In the genomic region with DNA sequence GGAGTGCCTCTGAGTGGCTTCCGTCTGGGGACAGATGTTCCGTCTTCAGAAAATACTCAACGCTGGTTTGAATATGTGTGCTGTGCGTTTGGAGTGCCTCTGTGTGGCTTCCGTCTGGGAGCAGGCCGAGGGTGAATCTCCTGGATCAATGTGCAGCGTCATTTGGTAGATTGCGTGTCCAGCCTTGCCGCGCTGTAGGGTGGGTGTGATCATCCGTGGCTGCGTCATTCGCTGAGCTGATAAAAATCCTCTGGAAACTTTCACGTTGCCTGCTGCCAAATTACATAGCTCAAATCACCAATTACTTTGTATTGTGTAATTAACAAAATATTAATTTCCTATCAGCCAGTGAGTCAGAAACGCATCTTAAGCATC, we compare ENCODE assay signal across 1 cellular context.
A peak's percentile ranks its signal among the peaks of the same experiment; 100 is the strongest.
TF ChIP-seq lines count a peak whose summit lies in the region.

No MANE protein-coding gene starts in this region.

TF ChIP-seq in K562, 482 proteins besides CTCF, POLR2A, EP300 and RAD21:
- TF ChIP-seq FOSL1 (tag; conservative IDR thresholded peaks at IDR 0.05) (0 out of 2 replicates have a peak, but pooled peaks have one; percentile 21), CREM (IDR thresholded peaks at IDR 0.05; ENCODE audit: low read depth) (0 out of 2 replicates have a peak, but pooled peaks have one; percentile 25), ETS2 (tag; IDR thresholded peaks at IDR 0.05; ENCODE audit: borderline replicate concordance, poor library complexity, severe bottlenecking) (no peak), ATF3 (IDR thresholded peaks at IDR 0.05) (peak; percentile 32; the same call in 1 of the 2 replicates), ATF3 (CRISPR knock-in tag; conservative IDR thresholded peaks at IDR 0.05) (no peak), HDAC1 (IDR thresholded peaks at IDR 0.05) (no peak), ZEB2 (IDR thresholded peaks at IDR 0.05) (no peak), HDAC2 (IDR thresholded peaks at IDR 0.05) (no peak), NFE2 (IDR thresholded peaks at IDR 0.05; ENCODE audit: low read depth) (peak; percentile 46; the same call in 1 of the 2 replicates)
- TF ChIP-seq, protein P1, sequence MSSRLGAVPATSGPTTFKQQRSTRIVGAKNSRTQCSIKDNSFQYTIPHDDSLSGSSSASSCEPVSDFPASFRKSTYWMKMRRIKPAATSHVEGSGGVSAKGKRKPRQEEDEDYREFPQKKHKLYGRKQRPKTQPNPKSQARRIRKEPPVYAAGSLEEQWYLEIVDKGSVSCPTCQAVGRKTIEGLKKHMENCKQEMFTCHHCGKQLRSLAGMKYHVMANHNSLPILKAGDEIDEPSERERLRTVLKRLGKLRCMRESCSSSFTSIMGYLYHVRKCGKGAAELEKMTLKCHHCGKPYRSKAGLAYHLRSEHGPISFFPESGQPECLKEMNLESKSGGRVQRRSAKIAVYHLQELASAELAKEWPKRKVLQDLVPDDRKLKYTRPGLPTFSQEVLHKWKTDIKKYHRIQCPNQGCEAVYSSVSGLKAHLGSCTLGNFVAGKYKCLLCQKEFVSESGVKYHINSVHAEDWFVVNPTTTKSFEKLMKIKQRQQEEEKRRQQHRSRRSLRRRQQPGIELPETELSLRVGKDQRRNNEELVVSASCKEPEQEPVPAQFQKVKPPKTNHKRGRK (tag; IDR thresholded peaks at IDR 0.05): no peak
